8 cellular contexts compared by ENCODE assay signal in genomic region chr6:166861961-166862286, GRCh38.
DNase-seq lines count a peak whose midpoint lies in the region; ATAC-seq and TF ChIP-seq lines count a peak whose summit lies in the region.

No MANE protein-coding gene starts in this region.

- peaks cover 0 to 23% of the 10 kb centered on the region in 2 donors for H3K27me3 Mint-ChIP-seq in CD8-positive, alpha-beta memory T cell

- peak overlapping the region; percentile 59 for H3K4me3 ChIP-seq in CD8-positive, alpha-beta memory T cell (ENCODE audit: low read length)
- H3K4me3 ChIP-seq in esophagus muscularis mucosa (peak overlapping the region; percentile 61 to 77 (median 70)), ovary (peak overlapping the region; percentile 45)

- peak overlapping the region in 2 of 8 donors; percentile 60 to 69 for H3K27ac Mint-ChIP-seq in CD8-positive, alpha-beta memory T cell

- TF ChIP-seq EP300 in esophagus muscularis mucosa (IDR thresholded peaks at IDR 0.05) (no peak), ovary (IDR thresholded peaks at IDR 0.05) (no peak)

- H3K9me3 ChIP-seq in CD8-positive, alpha-beta memory T cell (ENCODE audit: low read length), result no peaks in the 10 kb centered on the region
- no peaks in the 10 kb centered on the region for H3K9me3 ChIP-seq in esophagus muscularis mucosa
- no peaks in the 10 kb centered on the region for H3K9me3 ChIP-seq in ovary

- H3K4me1 Mint-ChIP-seq in CD8-positive, alpha-beta memory T cell, result peaks cover 4 to 10% (median 6%) of the 10 kb centered on the region in 3 donors

- intact Hi-C loops in esophagus muscularis mucosa (cut with DNase I) (no loop called here), ovary (cut with DNase I) (no loop called here)

- 3% methylated on average over 11 of the region's 11 CpGs for WGBS in esophagus muscularis mucosa
- WGBS in ovary, 3 donors, result 1 to 2% (median 1%) methylated on average over 11 of the region's 11 CpGs

- ATAC-seq in HG02981 (IDR thresholded peaks at IDR 0.05; ENCODE audit: unreplicated experiment), result no peak

- peaks cover 0 to 3% (median 0%) of the 10 kb centered on the region in 3 donors for H3K36me3 Mint-ChIP-seq in CD8-positive, alpha-beta memory T cell

- CTCF ChIA-PET in CD8-positive, alpha-beta memory T cell (lab: Charles Lee), result no interaction called here

- peak overlapping the region; percentile 74 to 91 (median 85) for H3K4me3 Mint-ChIP-seq in CD8-positive, alpha-beta memory T cell

- POLR2A ChIA-PET in CD8-positive, alpha-beta memory T cell (lab: Charles Lee), result no interaction called here

- peaks cover 4% of the 10 kb centered on the region for H3K4me1 ChIP-seq in CD8-positive, alpha-beta memory T cell (ENCODE audit: insufficient read depth, low read length)
- H3K4me1 ChIP-seq in esophagus muscularis mucosa, result peaks cover 14 to 22% (median 20%) of the 10 kb centered on the region in 4 donors
- no peaks in the 10 kb centered on the region for H3K4me1 ChIP-seq in ovary (ENCODE audit: insufficient read depth)

- TF ChIP-seq POLR2A in esophagus muscularis mucosa (IDR thresholded peaks at IDR 0.05; ENCODE audit: low read depth), result no peak
- no peak for TF ChIP-seq POLR2A in ovary (IDR thresholded peaks at IDR 0.05)

- H3K27ac ChIP-seq in CD8-positive, alpha-beta memory T cell (ENCODE audit: low read depth, low read length), result no peak overlapping the region
- H3K27ac ChIP-seq in esophagus muscularis mucosa (replicated peaks in 1 of 4) (peak overlapping the region in 2 of 4 donors; percentile 51 to 73), ovary (no peak overlapping the region)

- no peaks in the 10 kb centered on the region for H3K36me3 ChIP-seq in CD8-positive, alpha-beta memory T cell (ENCODE audit: insufficient read depth, low read length)
- H3K36me3 ChIP-seq in esophagus muscularis mucosa (peaks cover 0 to 8% (median 0%) of the 10 kb centered on the region in 4 donors), ovary (no peaks in the 10 kb centered on the region)

- no peaks in the 10 kb centered on the region for H3K9me3 Mint-ChIP-seq in CD8-positive, alpha-beta memory T cell

- no peak for DNase-seq in CD8-positive, alpha-beta memory T cell
- peak; percentile 46 for DNase-seq in NCI-H748 (lab: John Stamatoyannopoulos, UW; ENCODE audit: unreplicated experiment)
- peak; percentile 74 for DNase-seq in esophagus muscularis mucosa (ENCODE audit: extremely low spot score)
- no peak for DNase-seq in ovary
- DNase-seq in DMS114 treated with DMSO at 0.1 percent for 48 hours (lab: John Stamatoyannopoulos, UW; ENCODE audit: unreplicated experiment), result no peak
- no peak for DNase-seq in RPMI8226
- no peak for DNase-seq in activated gamma-delta T cell (lab: John Stamatoyannopoulos, UW)

- peaks cover 10% of the 10 kb centered on the region for H3K27me3 ChIP-seq in CD8-positive, alpha-beta memory T cell (ENCODE audit: insufficient read depth, low read length, poor library complexity, severe bottlenecking)
- H3K27me3 ChIP-seq in esophagus muscularis mucosa (peaks cover 0 to 16% (median 3%) of the 10 kb centered on the region in 4 donors), ovary (no peaks in the 10 kb centered on the region)

- TF ChIP-seq CTCF in esophagus muscularis mucosa (IDR thresholded peaks at IDR 0.05), result no peak
- no peak for TF ChIP-seq CTCF in ovary (IDR thresholded peaks at IDR 0.05)

Comparison
In these comparisons a context has a peak if more than half of its experiments do, and no peak if none do; other contexts are left out.
1. DNase-seq: peak in NCI-H748 (single experiment) and esophagus muscularis mucosa (single experiment); none in CD8-positive, alpha-beta memory T cell (0 of 5), ovary (0 of 5), DMS114 treated with DMSO at 0.1 percent for 48 hours (single experiment), RPMI8226 (single experiment) and activated gamma-delta T cell (single experiment).
2. Peak in every context shown above with its lines, with median percentiles within 50 percentile points of each other: H3K4me3 ChIP-seq.